In the genomic region with DNA sequence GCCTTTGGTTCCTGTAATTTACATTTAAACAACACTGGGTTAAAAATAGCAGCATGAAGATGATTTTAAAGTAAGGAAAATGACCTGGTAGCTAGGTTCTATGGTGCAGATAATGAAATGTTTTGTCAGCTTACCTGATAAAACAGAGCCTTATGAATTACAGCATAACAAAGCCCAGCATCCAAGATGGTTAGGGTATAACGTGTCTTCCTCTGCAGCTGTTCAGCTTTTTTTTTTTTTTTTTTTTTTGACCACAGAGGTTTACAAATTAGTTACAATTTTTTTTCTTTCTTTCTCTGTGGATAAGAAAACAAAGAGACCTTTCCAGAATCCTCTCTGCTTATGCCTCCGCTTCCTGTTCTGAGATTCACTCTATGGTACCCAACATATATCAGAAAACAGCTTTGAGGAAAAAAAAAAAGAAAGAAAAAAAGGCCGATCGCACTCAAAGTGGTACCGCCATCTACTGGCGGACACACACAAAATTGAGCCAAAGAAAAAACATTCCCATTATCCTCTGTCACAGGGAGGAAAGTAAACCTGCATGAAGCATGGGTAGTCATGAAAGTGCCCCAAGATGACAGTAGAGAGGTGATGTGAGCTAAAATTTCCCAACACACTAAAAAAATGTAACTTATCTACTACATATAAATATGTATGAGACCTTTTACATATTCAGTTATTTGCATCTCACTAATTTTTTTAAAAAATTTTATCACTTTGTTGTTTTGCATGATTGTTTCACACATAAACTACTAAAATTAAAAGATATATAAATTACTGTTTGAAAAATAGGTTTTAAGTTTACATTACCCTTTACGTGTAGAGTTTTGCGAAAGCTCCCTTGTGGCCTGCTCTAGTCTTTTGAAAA, we compare ENCODE assay signal across 8 cellular contexts. TPM values are rescaled to one million over a fixed set of nuclear protein-coding genes. Genes with fewer than 3 reads are reported as not detected.
DNase-seq lines count a peak whose midpoint lies in the region; ATAC-seq, FAIRE-seq and TF ChIP-seq lines count a peak whose summit lies in the region.

A gene (minus strand): TSS at position 362 of the 871 bp plus-strand sequence. CDS start 27,656 bp downstream, outside the sequence.

- H3K9me3 Mint-ChIP-seq in neural progenitor cell = no peaks in the 10 kb centered on the region

- peak; percentile 55 for FAIRE-seq in H54 (lab: Jason Lieb, UNC)

- peak within 1 kb of the TSS; percentile 70 for H3K4me3 Mint-ChIP-seq in neural progenitor cell

- no peak for ATAC-seq in sciatic nerve

- H3K27me3 ChIP-seq in cardiac muscle cell (no peaks in the 10 kb centered on the region), esophagus squamous epithelium (no peaks in the 10 kb centered on the region), neural progenitor cell (no peaks in the 10 kb centered on the region)

- H3F3A ChIP-seq in neural progenitor cell (ENCODE audit: low read depth) = no peaks in the 10 kb centered on the region

- H3K36me3 Mint-ChIP-seq in neural progenitor cell = no peaks in the 10 kb centered on the region

- no peak within 1 kb of the TSS for H3K4me2 ChIP-seq in neural progenitor cell

- H3K4me1 ChIP-seq in cardiac muscle cell (ENCODE audit: low read depth) = peaks cover 4% of the 10 kb centered on the region
- no peaks in the 10 kb centered on the region for H3K4me1 ChIP-seq in esophagus squamous epithelium
- H3K4me1 ChIP-seq in neural progenitor cell = peaks cover 7% of the 10 kb centered on the region

- no peaks in the 10 kb centered on the region for H3K79me2 ChIP-seq in neural progenitor cell (ENCODE audit: low read depth)

- H3K4me3 ChIP-seq in cardiac muscle cell = no peak within 1 kb of the TSS
- H3K4me3 ChIP-seq in esophagus squamous epithelium = no peak within 1 kb of the TSS
- H3K4me3 ChIP-seq in neural progenitor cell = no peak within 1 kb of the TSS

- no peak within 1 kb of the TSS for H3K9ac ChIP-seq in neural progenitor cell

- peaks cover 6% of the 10 kb centered on the region for H3K4me1 Mint-ChIP-seq in neural progenitor cell

- TF ChIP-seq CTCF in cardiac muscle cell (IDR thresholded peaks at IDR 0.05; ENCODE audit: low read depth, low read length) (peak; percentile 75), esophagus squamous epithelium (IDR thresholded peaks at IDR 0.05) (peak; percentile 28 to 61 (median 34)), neural progenitor cell (IDR thresholded peaks at IDR 0.05) (peak; percentile 90)

- TF ChIP-seq POLR2A in H54 (IDR thresholded peaks at IDR 0.05; ENCODE audit: low read depth, low read length) (no peak), esophagus squamous epithelium (IDR thresholded peaks at IDR 0.05) (no peak)

- no peaks in the 10 kb centered on the region for H3K27me3 Mint-ChIP-seq in neural progenitor cell (ENCODE audit: insufficient read depth, low read depth)

- H3K27ac Mint-ChIP-seq in neural progenitor cell = no peak within 1 kb of the TSS

- H3K36me3 ChIP-seq in cardiac muscle cell (no peaks in the 10 kb centered on the region), esophagus squamous epithelium (no peaks in the 10 kb centered on the region), neural progenitor cell (no peaks in the 10 kb centered on the region)

- H2AFZ ChIP-seq in neural progenitor cell (replicated peaks) = peak within 1 kb of the TSS; percentile 86

- intact Hi-C loops in cardiac septum (cut with DNase I) (loop anchor here (1.0 kb wide), 1 partner anchor 189 kb away; no protein-coding TSS in a partner anchor), esophagus squamous epithelium (cut with DNase I) (no loop called here), sciatic nerve (cut with DNase I) (loop anchor here (10.0 kb wide), 1 partner anchor 189 kb away; no protein-coding TSS in a partner anchor)

- H3K9me3 ChIP-seq in cardiac muscle cell (ENCODE audit: low read depth) (no peaks in the 10 kb centered on the region), esophagus squamous epithelium (no peaks in the 10 kb centered on the region), neural progenitor cell (ENCODE audit: low read depth) (no peaks in the 10 kb centered on the region)

- H3K27ac ChIP-seq in cardiac muscle cell (no peak within 1 kb of the TSS), esophagus squamous epithelium (no peak within 1 kb of the TSS), neural progenitor cell (no peak within 1 kb of the TSS)

- DNase-seq in cardiac muscle cell (ENCODE audit: low read depth in 1 of 2, low spot score in 1 of 2) (peak; percentile 59 to 61), cardiac septum (ENCODE audit: low spot score) (no peak), H54 (ENCODE audit: insufficient read length, low spot score) (peak; percentile 5), M059J (ENCODE audit: low read depth) (peak; percentile 43), RPMI8226 (peak; percentile 35), esophagus squamous epithelium (lab: John Stamatoyannopoulos, UW) (no peak), neural progenitor cell (ENCODE audit: low spot score) (peak; percentile 67), sciatic nerve (ENCODE audit: low spot score) (no peak)

- H4K20me1 ChIP-seq in neural progenitor cell (ENCODE audit: low read depth) = no peaks in the 10 kb centered on the region

- WGBS in esophagus squamous epithelium, 2 donors = 19 to 23% methylated on average over 8 of the region's 8 CpGs

RNA-seq across cellular contexts. Expression of the gene that starts here (rescaled TPM):
- total RNA-seq in cardiac muscle cell = 0.04 and 0.06 TPM in 2 replicates
- polyA plus RNA-seq in cardiac muscle cell = 0.06 TPM in 1 of 2 replicates, not detected in the other
- 0.35 TPM for total RNA-seq in cardiac septum
- 0.39 and 0.67 TPM in 2 replicates for total RNA-seq in M059J (2014; rRNA removed; shearing (Covaris generic))
- total RNA-seq in esophagus squamous epithelium = under 1 TPM; 0.08 to 0.83 (median 0.45) TPM
- total RNA-seq in neural progenitor cell (ENCODE audit: low replicate concordance) = 0.40 TPM in 1 of 2 replicates, not detected in the other
- total RNA-seq in sciatic nerve = 0.58 TPM

Comparison
In these comparisons a context has a peak if more than half of its experiments do, and no peak if none do; other contexts are left out.
1. Peak in DNase-seq in cardiac muscle cell; RNA of the gene not detected or under 1 TPM.
2. Peak in DNase-seq in M059J; RNA of the gene not detected or under 1 TPM.
3. Peak in DNase-seq in neural progenitor cell; RNA of the gene not detected or under 1 TPM.
4. DNase-seq: peak in H54 (single experiment) and RPMI8226 (single experiment); none in cardiac septum (single experiment), esophagus squamous epithelium (single experiment) and sciatic nerve (single experiment).
5. CTCF ChIP-seq: peak in every context shown above with its lines; median percentile 90 in neural progenitor cell; 75 in cardiac muscle cell; 34 in esophagus squamous epithelium.